ENCODE assay signal across 8 cellular contexts in genomic region chr19:17932485-17933338, GRCh38. TPM values are rescaled to one million over a fixed set of nuclear protein-coding genes. Genes with fewer than 3 reads are reported as not detected.
DNase-seq lines count a peak whose midpoint lies in the region; ATAC-seq and TF ChIP-seq lines count a peak whose summit lies in the region.

A gene with protein sequence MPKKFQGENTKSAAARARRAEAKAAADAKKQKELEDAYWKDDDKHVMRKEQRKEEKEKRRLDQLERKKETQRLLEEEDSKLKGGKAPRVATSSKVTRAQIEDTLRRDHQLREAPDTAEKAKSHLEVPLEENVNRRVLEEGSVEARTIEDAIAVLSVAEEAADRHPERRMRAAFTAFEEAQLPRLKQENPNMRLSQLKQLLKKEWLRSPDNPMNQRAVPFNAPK (plus strand): TSS chr19:17933015. CDS start chr19:17936421, 3,406 bp downstream.

- peak within 1 kb of the TSS; percentile 95 for H3K4me3 Mint-ChIP-seq in T-helper 17 cell

- peak; percentile 48 to 77 for TF ChIP-seq CTCF in right atrium auricular region (IDR thresholded peaks at IDR 0.05)
- peak; percentile 57 to 75 (median 66) for TF ChIP-seq CTCF in uterus (IDR thresholded peaks at IDR 0.05)

- H3K27ac ChIP-seq in right atrium auricular region (peak within 1 kb of the TSS; percentile 83 to 91), uterus (peak within 1 kb of the TSS; percentile 74 to 87)

- intact Hi-C loops in uterus (cut with DNase I; ENCODE audit: low total_unique reads) = no loop called here

- DNase-seq in NCI-H146 (lab: John Stamatoyannopoulos, UW) (peak; percentile 94), T-helper 17 cell (peak; percentile 87 to 90 (median 88)), amygdala (lab: John Stamatoyannopoulos, UW) (peak; percentile 24 to 94 (median 81)), right atrium auricular region (ENCODE audit: low spot score) (peak; percentile 88), putamen (ENCODE audit: low spot score) (peak; percentile 88), uterus (peak; percentile 85)

- peak within 1 kb of the TSS; percentile 91 for H3K27ac Mint-ChIP-seq in T-helper 17 cell

- H3K36me3 Mint-ChIP-seq in T-helper 17 cell (ENCODE audit: low read depth) = no peaks in the 10 kb centered on the region

- ATAC-seq in HG02870 (IDR thresholded peaks at IDR 0.05; ENCODE audit: unreplicated experiment) (peak; percentile 70), T-helper 17 cell (peak; percentile 98)

- peaks cover 0 to 19% of the 10 kb centered on the region in 2 donors for H3K4me1 ChIP-seq in right atrium auricular region
- H3K4me1 ChIP-seq in uterus = peaks cover 0 to 10% of the 10 kb centered on the region in 2 donors

- H3K4me1 Mint-ChIP-seq in T-helper 17 cell = peaks cover 17% of the 10 kb centered on the region

- peaks cover 6% of the 10 kb centered on the region for H3K36me3 ChIP-seq in right atrium auricular region
- no peaks in the 10 kb centered on the region for H3K36me3 ChIP-seq in uterus

- H3K9me3 ChIP-seq in T-helper 17 cell (ENCODE audit: control insufficient read depth, low read length, poor library complexity, severe bottlenecking) = no peaks in the 10 kb centered on the region
- H3K9me3 ChIP-seq in right atrium auricular region = no peaks in the 10 kb centered on the region
- H3K9me3 ChIP-seq in uterus = no peaks in the 10 kb centered on the region

- no peaks in the 10 kb centered on the region for H3K27me3 ChIP-seq in right atrium auricular region
- H3K27me3 ChIP-seq in uterus = no peaks in the 10 kb centered on the region

- TF ChIP-seq POLR2A in GM15510 (IDR thresholded peaks at IDR 0.05; ENCODE audit: borderline replicate concordance, extremely low read depth, insufficient read length) (peak; percentile 90), uterus (IDR thresholded peaks at IDR 0.05) (peak; percentile 79 to 84)

- H3K4me3 ChIP-seq in right atrium auricular region (peak within 1 kb of the TSS; percentile 89 to 92), uterus (peak within 1 kb of the TSS; percentile 83 to 94)

- no peaks in the 10 kb centered on the region for H3K27me3 Mint-ChIP-seq in T-helper 17 cell

RNA-seq across cellular contexts. Expression of the gene that starts here (rescaled TPM):
- total RNA-seq in T-helper 17 cell (10 to 100 TPM; 21.8 to 27.0 TPM), right atrium auricular region (10 to 100 TPM; 56.7 to 65.5 TPM), uterus (10 to 100 TPM; 23.6 to 37.2 (median 28.3) TPM)

Comparison
In these comparisons a context has a peak if more than half of its experiments do, and no peak if none do; other contexts are left out.
1. Peak in every context shown above with its lines: DNase-seq, ATAC-seq, H3K4me3 ChIP-seq and H3K27ac ChIP-seq.